In genomic region chrX:69615323-69615722, GRCh38 we compare ENCODE assay signal across 9 cellular contexts. TPM values are rescaled to one million over a fixed set of nuclear protein-coding genes. Genes with fewer than 3 reads are reported as not detected.
DNase-seq lines count a peak whose midpoint lies in the region; ATAC-seq lines count a peak whose summit lies in the region.
"Had no signal": no experiment of that assay in that cellular context is flagged by ENCODE, and none has a peak within 500 bp of the region (broad histone marks: within the 10 kb centered on the region; RNA-seq: fewer than 3 reads in every experiment).

No MANE protein-coding gene starts in this region.

- peaks cover 47% of the 10 kb centered on the region for H3K27me3 Mint-ChIP-seq in activated T-cell treated with anti-CD3 and anti-CD28 coated beads, Interleukin-2, amount 50 U/mL, for 72 hours (ENCODE audit: low read depth)
- peaks cover 56% of the 10 kb centered on the region for H3K27me3 Mint-ChIP-seq in activated T-cell treated with anti-CD3 and anti-CD28 coated beads, Interleukin-2, amount 50 U/mL, for 24 hours

- H3K27me3 ChIP-seq in adipocyte (replicated peaks; ENCODE audit: control insufficient read depth, insufficient read depth, low read length): peaks cover 32% of the 10 kb centered on the region

- peak overlapping the region; percentile 58 for H3K4me3 ChIP-seq in adipocyte (ENCODE audit: low read length)

- H3K4me3 Mint-ChIP-seq in activated T-cell treated with anti-CD3 and anti-CD28 coated beads, Interleukin-2, amount 50 U/mL, for 72 hours: peak overlapping the region; percentile 60 to 65
- H3K4me3 Mint-ChIP-seq in activated T-cell treated with anti-CD3 and anti-CD28 coated beads, Interleukin-2, amount 50 U/mL, for 24 hours: no peak overlapping the region
- peak overlapping the region; percentile 69 for H3K4me3 Mint-ChIP-seq in stimulated activated effector memory CD8-positive, alpha-beta T cell treated with anti-CD3 and anti-CD28 coated beads, Interleukin-12 subunit alpha, Interleukin-12 subunit beta, amount 100 ng/mL, for 72 hours

- H3K4me1 Mint-ChIP-seq in activated T-cell treated with anti-CD3 and anti-CD28 coated beads, Interleukin-2, amount 50 U/mL, for 72 hours (ENCODE audit: low read depth): no peaks in the 10 kb centered on the region
- peaks cover 7% of the 10 kb centered on the region for H3K4me1 Mint-ChIP-seq in activated T-cell treated with anti-CD3 and anti-CD28 coated beads, Interleukin-2, amount 50 U/mL, for 24 hours (ENCODE audit: low read depth)
- peaks cover 6% of the 10 kb centered on the region for H3K4me1 Mint-ChIP-seq in stimulated activated effector memory CD8-positive, alpha-beta T cell treated with anti-CD3 and anti-CD28 coated beads, Interleukin-12 subunit alpha, Interleukin-12 subunit beta, amount 100 ng/mL, for 72 hours

- no peak for DNase-seq in activated T-cell treated with anti-CD3 and anti-CD28 coated beads, Interleukin-2, amount 50 U/mL, for 72 hours
- no peak for DNase-seq in activated T-cell treated with anti-CD3 and anti-CD28 coated beads, Interleukin-2, amount 50 U/mL, for 24 hours
- DNase-seq in adipocyte (ENCODE audit: low read depth) (no peak), iPS-NIHi7 (ENCODE audit: extremely low spot score) (peak; percentile 21)
- DNase-seq in stimulated activated effector memory CD8-positive, alpha-beta T cell treated with anti-CD3 and anti-CD28 coated beads, Interleukin-12 subunit alpha, Interleukin-12 subunit beta, amount 100 ng/mL, for 72 hours (ENCODE audit: low spot score in 2 of 2): no peak
- DNase-seq in stimulated activated CD4-positive, alpha-beta T cell treated with anti-CD3 and anti-CD28 coated beads, Interleukin-4, amount 100 ng/mL, for 1 hour: no peak

- ATAC-seq in activated T-cell treated with anti-CD3 and anti-CD28 coated beads, Interleukin-2, amount 50 U/mL, for 72 hours (replicated peaks in 1 of 2): no peak
- ATAC-seq in stimulated activated effector memory CD8-positive, alpha-beta T cell treated with anti-CD3 and anti-CD28 coated beads, Interleukin-12 subunit alpha, Interleukin-12 subunit beta, amount 100 ng/mL, for 72 hours: no peak
- ATAC-seq in GM21619 (IDR thresholded peaks at IDR 0.05; ENCODE audit: unreplicated experiment) (no peak), GM19452 (IDR thresholded peaks at IDR 0.05; ENCODE audit: unreplicated experiment) (no peak)

- H3K36me3 ChIP-seq in adipocyte (ENCODE audit: control insufficient read depth, insufficient read depth, low read length, severe bottlenecking): no peaks in the 10 kb centered on the region
- H3K36me3 ChIP-seq: neutrophil had no signal

- H3K4me1 ChIP-seq in adipocyte (ENCODE audit: control insufficient read depth, insufficient read depth, low read length): no peaks in the 10 kb centered on the region

- H3K36me3 Mint-ChIP-seq in activated T-cell treated with anti-CD3 and anti-CD28 coated beads, Interleukin-2, amount 50 U/mL, for 72 hours (ENCODE audit: insufficient read depth in 2 of 2): no peaks in the 10 kb centered on the region
- no peaks in the 10 kb centered on the region for H3K36me3 Mint-ChIP-seq in activated T-cell treated with anti-CD3 and anti-CD28 coated beads, Interleukin-2, amount 50 U/mL, for 24 hours (ENCODE audit: low read depth)
- H3K36me3 Mint-ChIP-seq in stimulated activated effector memory CD8-positive, alpha-beta T cell treated with anti-CD3 and anti-CD28 coated beads, Interleukin-12 subunit alpha, Interleukin-12 subunit beta, amount 100 ng/mL, for 72 hours: no peaks in the 10 kb centered on the region

- H3K9ac ChIP-seq in adipocyte (ENCODE audit: low read length): no peak overlapping the region

- H3K9me3 Mint-ChIP-seq in activated T-cell treated with anti-CD3 and anti-CD28 coated beads, Interleukin-2, amount 50 U/mL, for 72 hours: no peaks in the 10 kb centered on the region
- no peaks in the 10 kb centered on the region for H3K9me3 Mint-ChIP-seq in activated T-cell treated with anti-CD3 and anti-CD28 coated beads, Interleukin-2, amount 50 U/mL, for 24 hours
- no peaks in the 10 kb centered on the region for H3K9me3 Mint-ChIP-seq in stimulated activated effector memory CD8-positive, alpha-beta T cell treated with anti-CD3 and anti-CD28 coated beads, Interleukin-12 subunit alpha, Interleukin-12 subunit beta, amount 100 ng/mL, for 72 hours

- no peak overlapping the region for H3K27ac Mint-ChIP-seq in activated T-cell treated with anti-CD3 and anti-CD28 coated beads, Interleukin-2, amount 50 U/mL, for 72 hours
- H3K27ac Mint-ChIP-seq in activated T-cell treated with anti-CD3 and anti-CD28 coated beads, Interleukin-2, amount 50 U/mL, for 24 hours: no peak overlapping the region
- no peak overlapping the region for H3K27ac Mint-ChIP-seq in stimulated activated effector memory CD8-positive, alpha-beta T cell treated with anti-CD3 and anti-CD28 coated beads, Interleukin-12 subunit alpha, Interleukin-12 subunit beta, amount 100 ng/mL, for 72 hours

- no peaks in the 10 kb centered on the region for H3K9me3 ChIP-seq in adipocyte (ENCODE audit: control insufficient read depth, low read length)
- H3K9me3 ChIP-seq: neutrophil had no signal

RNA-seq across cellular contexts. Expression of gene EDA, which starts 0.6 kb away (rescaled TPM):
- total RNA-seq in activated T-cell treated with anti-CD3 and anti-CD28 coated beads, Interleukin-2, amount 50 U/mL, for 72 hours: 1 to 10 TPM; 2.2 to 4.3 TPM
